Comparison of ENCODE assay signal across 18 cellular contexts in genomic region chr4:89755210-89755609, GRCh38.
A peak's percentile ranks its signal among the peaks of the same experiment; 100 is the strongest.
DNase-seq lines count a peak whose midpoint lies in the region; ATAC-seq and TF ChIP-seq lines count a peak whose summit lies in the region.
"Had no signal": no experiment of that assay in that cellular context is flagged by ENCODE, and none has a peak within 500 bp of the region (broad histone marks: within the 10 kb centered on the region; RNA-seq: fewer than 3 reads in every experiment).

No MANE protein-coding gene starts in this region.

- TF ChIP-seq CTCF in fibroblast of mammary gland (conservative IDR thresholded peaks at IDR 0.05; ENCODE audit: control insufficient read depth, insufficient read depth, low read depth, low read length) (peak; percentile 4), retinal pigment epithelial cell (conservative IDR thresholded peaks at IDR 0.05; ENCODE audit: low read depth, low read length) (peak; percentile 17), omental fat pad (IDR thresholded peaks at IDR 0.05) (no peak)

- ATAC-seq in omental fat pad (ENCODE audit: low FRiP score) (no peak), HG02840 (IDR thresholded peaks at IDR 0.05; ENCODE audit: low FRiP score, unreplicated experiment) (no peak)
- ATAC-seq: left lung; stimulated activated memory B cell treated with anti-CD40 and anti-IgM and Interleukin-4, amounts not matched to agents 10 μg/mL and 1 μg/mL and 100 μg/mL, for 72 hours had no signal

- intact Hi-C loops in head of caudate nucleus (cut with DNase I), result no loop called here

- H3K9me3 ChIP-seq in GM23248 (ENCODE audit: low read depth), result no peaks in the 10 kb centered on the region
- H3K9me3 ChIP-seq: left lung, spleen, transverse colon had no signal

- H2AFZ ChIP-seq in GM23248, result no peak overlapping the region

- no peaks in the 10 kb centered on the region for H3K79me2 ChIP-seq in GM23248 (ENCODE audit: insufficient read depth)

- H3K4me2 ChIP-seq in GM23248 (ENCODE audit: unreplicated experiment), result no peak overlapping the region

- no peaks in the 10 kb centered on the region for H3K36me3 ChIP-seq in GM23248 (ENCODE audit: low read depth)
- H3K36me3 ChIP-seq: left lung, spleen, transverse colon had no signal

- in situ Hi-C loops in GM23248 (cut with MboI) (no loop called here), SK-MEL-5 (cut with HindIII; ENCODE audit: low pct_unique_long_range_greater_than_20kb, low sequenced_read_pairs) (no loop called here)

- H3F3A ChIP-seq in GM23248 (ENCODE audit: insufficient read depth), result peaks cover 10% of the 10 kb centered on the region

- DNase-seq in GM23248 (peak; percentile 43), SK-MEL-5 (ENCODE audit: low read depth, low spot score) (peak; percentile 39), fibroblast of mammary gland (ENCODE audit: low read depth) (peak; percentile 15), retinal pigment epithelial cell (ENCODE audit: low read depth) (no peak), omental fat pad (ENCODE audit: low spot score) (no peak), head of caudate nucleus (no peak)
- DNase-seq: activated B cell treated with CpG ODN at 0.5 μM for 24 hours; activated effector memory CD4-positive, alpha-beta T cell treated with anti-CD3 and anti-CD28 coated beads, Interleukin-2, amount 50 U/mL, for 16 hours; anterior cingulate cortex; CD4-positive, alpha-beta memory T cell; left lung; NCI-H1436 treated with DMSO at 0.1 percent for 48 hours; posterior cingulate gyrus; Right ventricle myocardium superior; spleen; transverse colon had no signal

- H3K27ac ChIP-seq in GM23248, result no peak overlapping the region
- H3K27ac ChIP-seq: left lung, spleen, transverse colon had no signal

- H3K9me2 ChIP-seq in GM23248 (ENCODE audit: insufficient read depth), result no peaks in the 10 kb centered on the region

- H3K4me3 ChIP-seq in GM23248 (no peak overlapping the region), fibroblast of mammary gland (ENCODE audit: control insufficient read depth, low read depth, low read length) (no peak overlapping the region), retinal pigment epithelial cell (ENCODE audit: low read length) (no peak overlapping the region)
- H3K4me3 ChIP-seq: left lung, spleen, transverse colon had no signal

- H4K20me1 ChIP-seq in GM23248 (ENCODE audit: insufficient read depth), result no peaks in the 10 kb centered on the region

- H3K9ac ChIP-seq in GM23248, result no peak overlapping the region

- H3K4me1 ChIP-seq in GM23248 (ENCODE audit: insufficient read depth), result peaks cover 17% of the 10 kb centered on the region
- H3K4me1 ChIP-seq: left lung, spleen had no signal

- H3K27me3 ChIP-seq in GM23248 (replicated peaks; ENCODE audit: insufficient read depth), result 0 out of 2 replicates have a peak, but pooled peaks cover 6% of the 10 kb centered on the region
- H3K27me3 ChIP-seq: left lung, spleen, transverse colon had no signal

Comparison
In these comparisons a context has a peak if more than half of its experiments do, and no peak if none do; other contexts are left out.
1. DNase-seq: peak in GM23248 (single experiment), SK-MEL-5 (single experiment) and fibroblast of mammary gland (single experiment); none in retinal pigment epithelial cell (single experiment), omental fat pad (single experiment) and head of caudate nucleus (0 of 42).
2. CTCF ChIP-seq: peak in fibroblast of mammary gland (single experiment) and retinal pigment epithelial cell (single experiment); none in omental fat pad (0 of 3).